Comparison of ENCODE assay signal across 25 cellular contexts in genomic region chr2:59684771-59685166, GRCh38.
"Had no signal": no experiment of that assay in that cellular context is flagged by ENCODE, and none has a peak within 500 bp of the region (broad histone marks: within the 10 kb centered on the region; RNA-seq: fewer than 3 reads in every experiment).

No MANE protein-coding gene starts in this region.

- H3K27ac Mint-ChIP-seq: activated CD4-positive, alpha-beta T cell treated with anti-CD3 and anti-CD28 coated beads, Interleukin-2, amount 10 ng/mL, durations not matched to agents 24 days and 14 days; activated CD8-positive, alpha-beta memory T cell treated with anti-CD3 and anti-CD28 coated beads, Interleukin-2, amount 10 ng/mL, durations not matched to agents 7 days and 5 days; activated naive CD8-positive, alpha-beta T cell; activated T-cell treated with anti-CD3 and anti-CD28 coated beads, Interleukin-2, amount 50 U/mL, for 24 hours; activated T-helper 1 cell treated with anti-CD3 and anti-CD28 coated beads, Interleukin-12 subunit alpha, Interleukin-12 subunit beta, Interleukin-2, Interleukin-4 antibody, amounts not matched to agents 30 ng/mL and 10 ng/mL and 1 ng/mL, durations not matched to agents 14 hours and 24 hours and 36 hours had no signal

- H3K4me3 ChIP-seq: SJCRH30 had no signal

- H3K27ac ChIP-seq: brain microvascular endothelial cell, SJCRH30 had no signal

- H3K27me3 ChIP-seq: brain microvascular endothelial cell, SJCRH30 had no signal

- H3K4me1 Mint-ChIP-seq: activated CD4-positive, alpha-beta T cell treated with anti-CD3 and anti-CD28 coated beads, Interleukin-2, amount 10 ng/mL, durations not matched to agents 24 days and 14 days; activated CD8-positive, alpha-beta memory T cell treated with anti-CD3 and anti-CD28 coated beads, Interleukin-2, amount 10 ng/mL, durations not matched to agents 7 days and 5 days had no signal

- DNase-seq: activated CD4-positive, alpha-beta T cell treated with anti-CD3 and anti-CD28 coated beads, Interleukin-2, amount 10 ng/mL, durations not matched to agents 24 days and 14 days; activated CD4-positive, alpha-beta T cell treated with anti-CD3 and anti-CD28 coated beads, Interleukin-2, amount 50 U/mL, for 48 hours; activated CD8-positive, alpha-beta memory T cell treated with anti-CD3 and anti-CD28 coated beads, Interleukin-2, amount 10 ng/mL, durations not matched to agents 7 days and 5 days; activated effector memory CD4-positive, alpha-beta T cell treated with Interleukin-2 at 50 U/mL for 16 hours; activated naive CD4-positive, alpha-beta T cell; activated T-cell treated with anti-CD3 and anti-CD28 coated beads, Interleukin-2, amount 50 U/mL, for 24 hours; amygdala; brain microvascular endothelial cell; cerebellar nuclear complex; MM.1S; NCI-H1105; NCI-H1436; NCI-H1694 treated with DMSO at 0.1 percent for 48 hours; NCI-H345; NCI-H510A; NCI-H526 treated with DMSO at 0.1 percent for 48 hours; NCI-H82; SK-N-SH; T-helper 1 cell had no signal

- H3K36me3 Mint-ChIP-seq: activated CD8-positive, alpha-beta memory T cell treated with anti-CD3 and anti-CD28 coated beads, Interleukin-2, amount 10 ng/mL, durations not matched to agents 7 days and 5 days had no signal

- H3K4me3 Mint-ChIP-seq: activated CD4-positive, alpha-beta T cell treated with anti-CD3 and anti-CD28 coated beads, Interleukin-2, amount 10 ng/mL, durations not matched to agents 24 days and 14 days; activated CD8-positive, alpha-beta memory T cell treated with anti-CD3 and anti-CD28 coated beads, Interleukin-2, amount 10 ng/mL, durations not matched to agents 7 days and 5 days; activated naive CD8-positive, alpha-beta T cell; activated T-cell treated with anti-CD3 and anti-CD28 coated beads, Interleukin-2, amount 50 U/mL, for 24 hours; activated T-helper 1 cell treated with anti-CD3 and anti-CD28 coated beads, Interleukin-12 subunit alpha, Interleukin-12 subunit beta, Interleukin-2, Interleukin-4 antibody, amounts not matched to agents 30 ng/mL and 10 ng/mL and 1 ng/mL, durations not matched to agents 14 hours and 24 hours and 36 hours had no signal

- FAIRE-seq: colon had no signal

- ATAC-seq: activated CD4-positive, CD25-positive, alpha-beta regulatory T cell treated with anti-CD3 and anti-CD28 coated beads, Interleukin-2, amount 50 U/mL, for 24 hours; activated CD8-positive, alpha-beta memory T cell treated with anti-CD3 and anti-CD28 coated beads, Interleukin-2, amount 10 ng/mL, durations not matched to agents 7 days and 5 days; Right ventricle myocardium inferior had no signal

- H3K4me2 ChIP-seq: SK-N-SH had no signal

- H3K9ac ChIP-seq: SK-N-SH had no signal

- H3K9me3 ChIP-seq: SJCRH30, SK-N-SH had no signal

- H3K36me3 ChIP-seq: brain microvascular endothelial cell, SJCRH30 had no signal

- H3K27me3 Mint-ChIP-seq: activated CD4-positive, alpha-beta T cell treated with anti-CD3 and anti-CD28 coated beads, Interleukin-2, amount 10 ng/mL, durations not matched to agents 24 days and 14 days; activated CD8-positive, alpha-beta memory T cell treated with anti-CD3 and anti-CD28 coated beads, Interleukin-2, amount 10 ng/mL, durations not matched to agents 7 days and 5 days; activated naive CD8-positive, alpha-beta T cell had no signal
